ENCODE assay signal across 1 cellular context in the genomic region with DNA sequence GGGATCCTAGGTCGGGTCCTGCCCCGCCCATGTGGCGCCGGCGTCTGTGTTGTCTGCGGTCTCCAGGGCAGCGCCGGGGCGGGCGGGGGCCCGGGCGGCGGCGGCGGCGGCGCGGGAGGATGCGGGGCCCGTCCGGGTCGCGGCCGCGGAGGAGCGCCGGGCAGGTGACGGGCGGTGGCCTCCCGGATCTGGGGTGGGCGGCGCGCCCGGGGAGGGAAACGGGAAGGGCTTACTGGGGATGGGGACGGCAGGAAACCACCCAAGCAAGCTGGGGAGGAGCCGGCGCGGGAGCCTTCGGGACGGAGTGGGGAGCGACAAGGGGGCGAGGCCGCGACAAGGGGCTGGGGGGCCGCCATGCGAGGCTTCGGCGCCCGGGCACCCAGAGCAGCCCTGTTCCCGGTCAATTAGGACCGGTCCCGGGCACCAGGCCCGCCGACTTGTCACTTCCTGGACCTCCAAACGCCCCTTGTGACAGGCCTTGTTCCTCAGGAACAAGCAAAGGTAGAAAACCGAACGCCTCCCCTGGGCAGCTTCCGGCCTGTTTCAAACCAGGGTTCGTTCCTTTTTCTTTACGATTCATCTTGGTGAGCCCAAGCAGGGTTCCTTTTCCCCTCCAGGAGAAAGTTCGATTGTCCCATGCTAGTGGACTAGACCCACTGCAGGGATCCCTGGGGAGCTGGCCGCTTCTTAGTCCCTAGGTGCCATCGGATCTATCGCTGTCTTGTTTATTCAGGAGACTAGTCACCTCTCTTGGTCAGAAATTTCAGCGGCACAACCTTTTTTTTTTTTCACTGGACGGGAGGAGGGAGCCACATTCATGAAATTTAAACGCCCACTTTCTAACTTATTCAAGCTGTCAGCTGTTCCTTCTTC.
TF ChIP-seq lines count a peak whose summit lies in the region.

No MANE protein-coding gene starts in this region.

TF ChIP-seq in GM12878, 131 proteins besides CTCF, POLR2A, EP300 and RAD21 (continued from another document):
- TF ChIP-seq, protein P1, sequence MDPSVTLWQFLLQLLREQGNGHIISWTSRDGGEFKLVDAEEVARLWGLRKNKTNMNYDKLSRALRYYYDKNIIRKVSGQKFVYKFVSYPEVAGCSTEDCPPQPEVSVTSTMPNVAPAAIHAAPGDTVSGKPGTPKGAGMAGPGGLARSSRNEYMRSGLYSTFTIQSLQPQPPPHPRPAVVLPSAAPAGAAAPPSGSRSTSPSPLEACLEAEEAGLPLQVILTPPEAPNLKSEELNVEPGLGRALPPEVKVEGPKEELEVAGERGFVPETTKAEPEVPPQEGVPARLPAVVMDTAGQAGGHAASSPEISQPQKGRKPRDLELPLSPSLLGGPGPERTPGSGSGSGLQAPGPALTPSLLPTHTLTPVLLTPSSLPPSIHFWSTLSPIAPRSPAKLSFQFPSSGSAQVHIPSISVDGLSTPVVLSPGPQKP (IDR thresholded peaks at IDR 0.05; ENCODE audit: low read depth, low read length), result 0 out of 2 replicates have a peak, but pooled peaks have one; percentile 30
- TF ChIP-seq MYC (IDR thresholded peaks at IDR 0.05; ENCODE audit: insufficient read depth, insufficient read length, insufficient replicate concordance, low read length, severe bottlenecking), result no peak
- TF ChIP-seq BACH1 (IDR thresholded peaks at IDR 0.05; ENCODE audit: borderline replicate concordance), result no peak
- no peak for TF ChIP-seq CBX5 (IDR thresholded peaks at IDR 0.05; ENCODE audit: low read depth)
- TF ChIP-seq, protein P2, sequence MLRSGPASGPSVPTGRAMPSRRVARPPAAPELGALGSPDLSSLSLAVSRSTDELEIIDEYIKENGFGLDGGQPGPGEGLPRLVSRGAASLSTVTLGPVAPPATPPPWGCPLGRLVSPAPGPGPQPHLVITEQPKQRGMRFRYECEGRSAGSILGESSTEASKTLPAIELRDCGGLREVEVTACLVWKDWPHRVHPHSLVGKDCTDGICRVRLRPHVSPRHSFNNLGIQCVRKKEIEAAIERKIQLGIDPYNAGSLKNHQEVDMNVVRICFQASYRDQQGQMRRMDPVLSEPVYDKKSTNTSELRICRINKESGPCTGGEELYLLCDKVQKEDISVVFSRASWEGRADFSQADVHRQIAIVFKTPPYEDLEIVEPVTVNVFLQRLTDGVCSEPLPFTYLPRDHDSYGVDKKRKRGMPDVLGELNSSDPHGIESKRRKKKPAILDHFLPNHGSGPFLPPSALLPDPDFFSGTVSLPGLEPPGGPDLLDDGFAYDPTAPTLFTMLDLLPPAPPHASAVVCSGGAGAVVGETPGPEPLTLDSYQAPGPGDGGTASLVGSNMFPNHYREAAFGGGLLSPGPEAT (IDR thresholded peaks at IDR 0.05; ENCODE audit: low read depth), result peak; percentile 54; the same call in 1 of the 2 replicates
- peak; percentile 30; the same call in 1 of the 2 replicates for TF ChIP-seq PAX5 (IDR thresholded peaks at IDR 0.05; ENCODE audit: borderline replicate concordance, low read depth, low read length)
- no peak for TF ChIP-seq TARDBP (IDR thresholded peaks at IDR 0.05; ENCODE audit: borderline replicate concordance)
- peak in 1 of 2 experiments; percentile 54; a peak in 2 of 4 replicates for TF ChIP-seq BHLHE40 (IDR thresholded peaks at IDR 0.05; ENCODE audit: borderline replicate concordance in 1 of 2, low read depth in 2 of 2, low read length in 1 of 2)
- TF ChIP-seq IKZF1 (conservative IDR thresholded peaks at IDR 0.05), result peak; percentile 84
- TF ChIP-seq LARP7 (IDR thresholded peaks at IDR 0.05), result peak; percentile 54; the same call in 1 of the 2 replicates
- 0 out of 2 replicates have a peak, but pooled peaks have one; percentile 13 for TF ChIP-seq IRF4 (IDR thresholded peaks at IDR 0.05; ENCODE audit: low read depth, low read length)
- TF ChIP-seq GATAD2B (conservative IDR thresholded peaks at IDR 0.05; ENCODE audit: low read depth), result peak; percentile 82; the same call in 1 of the 2 replicates
- TF ChIP-seq, protein P3, sequence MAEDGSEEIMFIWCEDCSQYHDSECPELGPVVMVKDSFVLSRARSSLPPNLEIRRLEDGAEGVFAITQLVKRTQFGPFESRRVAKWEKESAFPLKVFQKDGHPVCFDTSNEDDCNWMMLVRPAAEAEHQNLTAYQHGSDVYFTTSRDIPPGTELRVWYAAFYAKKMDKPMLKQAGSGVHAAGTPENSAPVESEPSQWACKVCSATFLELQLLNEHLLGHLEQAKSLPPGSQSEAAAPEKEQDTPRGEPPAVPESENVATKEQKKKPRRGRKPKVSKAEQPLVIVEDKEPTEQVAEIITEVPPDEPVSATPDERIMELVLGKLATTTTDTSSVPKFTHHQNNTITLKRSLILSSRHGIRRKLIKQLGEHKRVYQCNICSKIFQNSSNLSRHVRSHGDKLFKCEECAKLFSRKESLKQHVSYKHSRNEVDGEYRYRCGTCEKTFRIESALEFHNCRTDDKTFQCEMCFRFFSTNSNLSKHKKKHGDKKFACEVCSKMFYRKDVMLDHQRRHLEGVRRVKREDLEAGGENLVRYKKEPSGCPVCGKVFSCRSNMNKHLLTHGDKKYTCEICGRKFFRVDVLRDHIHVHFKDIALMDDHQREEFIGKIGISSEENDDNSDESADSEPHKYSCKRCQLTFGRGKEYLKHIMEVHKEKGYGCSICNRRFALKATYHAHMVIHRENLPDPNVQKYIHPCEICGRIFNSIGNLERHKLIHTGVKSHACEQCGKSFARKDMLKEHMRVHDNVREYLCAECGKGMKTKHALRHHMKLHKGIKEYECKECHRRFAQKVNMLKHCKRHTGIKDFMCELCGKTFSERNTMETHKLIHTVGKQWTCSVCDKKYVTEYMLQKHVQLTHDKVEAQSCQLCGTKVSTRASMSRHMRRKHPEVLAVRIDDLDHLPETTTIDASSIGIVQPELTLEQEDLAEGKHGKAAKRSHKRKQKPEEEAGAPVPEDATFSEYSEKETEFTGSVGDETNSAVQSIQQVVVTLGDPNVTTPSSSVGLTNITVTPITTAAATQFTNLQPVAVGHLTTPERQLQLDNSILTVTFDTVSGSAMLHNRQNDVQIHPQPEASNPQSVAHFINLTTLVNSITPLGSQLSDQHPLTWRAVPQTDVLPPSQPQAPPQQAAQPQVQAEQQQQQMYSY (CRISPR knock-in tag; IDR thresholded peaks at IDR 0.05), result no peak
- TF ChIP-seq, protein P4, sequence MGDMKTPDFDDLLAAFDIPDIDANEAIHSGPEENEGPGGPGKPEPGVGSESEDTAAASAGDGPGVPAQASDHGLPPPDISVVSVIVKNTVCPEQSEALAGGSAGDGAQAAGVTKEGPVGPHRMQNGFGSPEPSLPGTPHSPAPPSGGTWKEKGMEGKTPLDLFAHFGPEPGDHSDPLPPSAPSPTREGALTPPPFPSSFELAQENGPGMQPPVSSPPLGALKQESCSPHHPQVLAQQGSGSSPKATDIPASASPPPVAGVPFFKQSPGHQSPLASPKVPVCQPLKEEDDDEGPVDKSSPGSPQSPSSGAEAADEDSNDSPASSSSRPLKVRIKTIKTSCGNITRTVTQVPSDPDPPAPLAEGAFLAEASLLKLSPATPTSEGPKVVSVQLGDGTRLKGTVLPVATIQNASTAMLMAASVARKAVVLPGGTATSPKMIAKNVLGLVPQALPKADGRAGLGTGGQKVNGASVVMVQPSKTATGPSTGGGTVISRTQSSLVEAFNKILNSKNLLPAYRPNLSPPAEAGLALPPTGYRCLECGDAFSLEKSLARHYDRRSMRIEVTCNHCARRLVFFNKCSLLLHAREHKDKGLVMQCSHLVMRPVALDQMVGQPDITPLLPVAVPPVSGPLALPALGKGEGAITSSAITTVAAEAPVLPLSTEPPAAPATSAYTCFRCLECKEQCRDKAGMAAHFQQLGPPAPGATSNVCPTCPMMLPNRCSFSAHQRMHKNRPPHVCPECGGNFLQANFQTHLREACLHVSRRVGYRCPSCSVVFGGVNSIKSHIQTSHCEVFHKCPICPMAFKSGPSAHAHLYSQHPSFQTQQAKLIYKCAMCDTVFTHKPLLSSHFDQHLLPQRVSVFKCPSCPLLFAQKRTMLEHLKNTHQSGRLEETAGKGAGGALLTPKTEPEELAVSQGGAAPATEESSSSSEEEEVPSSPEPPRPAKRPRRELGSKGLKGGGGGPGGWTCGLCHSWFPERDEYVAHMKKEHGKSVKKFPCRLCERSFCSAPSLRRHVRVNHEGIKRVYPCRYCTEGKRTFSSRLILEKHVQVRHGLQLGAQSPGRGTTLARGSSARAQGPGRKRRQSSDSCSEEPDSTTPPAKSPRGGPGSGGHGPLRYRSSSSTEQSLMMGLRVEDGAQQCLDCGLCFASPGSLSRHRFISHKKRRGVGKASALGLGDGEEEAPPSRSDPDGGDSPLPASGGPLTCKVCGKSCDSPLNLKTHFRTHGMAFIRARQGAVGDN (IDR thresholded peaks at IDR 0.05), result peak; percentile 70; the same call in 1 of the 2 replicates
